In the genomic region with DNA sequence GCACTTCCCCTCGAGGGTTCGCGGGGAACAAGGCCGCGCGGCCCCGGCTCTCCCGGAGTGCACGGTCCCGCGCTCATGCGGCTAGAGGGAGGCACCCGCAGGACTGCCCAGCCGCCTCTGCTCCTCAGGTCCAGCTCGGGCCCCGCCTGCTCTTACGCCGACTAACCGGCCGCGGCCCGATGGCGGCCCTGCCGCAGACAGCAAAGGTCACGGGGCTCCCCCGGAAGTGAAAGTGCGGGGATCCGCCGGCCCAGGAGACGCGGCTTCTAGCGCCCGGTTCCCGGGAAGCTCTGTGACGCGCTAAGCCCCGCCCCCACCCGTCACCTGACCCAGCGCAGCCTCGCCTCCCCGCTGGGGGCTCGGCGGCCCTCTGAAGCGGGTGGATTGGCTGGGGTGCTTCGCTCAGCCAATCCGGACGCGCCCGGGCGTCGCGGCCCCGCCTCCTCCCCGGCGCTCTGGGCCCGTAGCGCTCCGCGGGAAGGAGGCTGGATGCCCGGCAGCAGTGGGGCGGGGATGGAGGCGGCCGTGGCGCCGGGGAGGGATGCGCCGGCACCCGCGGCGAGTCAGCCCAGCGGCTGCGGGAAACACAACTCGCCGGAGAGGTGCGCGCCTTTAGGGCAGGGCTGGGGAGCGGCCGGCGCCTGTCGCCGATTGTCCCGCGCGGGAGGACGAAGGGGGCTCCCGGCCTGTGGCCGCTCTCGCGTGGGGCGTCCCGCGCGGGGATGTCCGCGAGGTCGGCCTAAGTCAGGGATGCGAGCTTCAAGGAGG, we compare ENCODE assay signal across 1 cellular context.
A peak's percentile ranks its signal among the peaks of the same experiment; 100 is the strongest.
TF ChIP-seq lines count a peak whose summit lies in the region.

A gene with protein sequence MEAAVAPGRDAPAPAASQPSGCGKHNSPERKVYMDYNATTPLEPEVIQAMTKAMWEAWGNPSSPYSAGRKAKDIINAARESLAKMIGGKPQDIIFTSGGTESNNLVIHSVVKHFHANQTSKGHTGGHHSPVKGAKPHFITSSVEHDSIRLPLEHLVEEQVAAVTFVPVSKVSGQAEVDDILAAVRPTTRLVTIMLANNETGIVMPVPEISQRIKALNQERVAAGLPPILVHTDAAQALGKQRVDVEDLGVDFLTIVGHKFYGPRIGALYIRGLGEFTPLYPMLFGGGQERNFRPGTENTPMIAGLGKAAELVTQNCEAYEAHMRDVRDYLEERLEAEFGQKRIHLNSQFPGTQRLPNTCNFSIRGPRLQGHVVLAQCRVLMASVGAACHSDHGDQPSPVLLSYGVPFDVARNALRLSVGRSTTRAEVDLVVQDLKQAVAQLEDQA (plus strand): TSS at position 460 of the 768 bp plus-strand sequence. CDS start 54 bp downstream, at position 514.

TF ChIP-seq in HepG2, 621 proteins besides CTCF, POLR2A, EP300 and RAD21 (continued from another document and continues in another):
- TF ChIP-seq, protein P1, sequence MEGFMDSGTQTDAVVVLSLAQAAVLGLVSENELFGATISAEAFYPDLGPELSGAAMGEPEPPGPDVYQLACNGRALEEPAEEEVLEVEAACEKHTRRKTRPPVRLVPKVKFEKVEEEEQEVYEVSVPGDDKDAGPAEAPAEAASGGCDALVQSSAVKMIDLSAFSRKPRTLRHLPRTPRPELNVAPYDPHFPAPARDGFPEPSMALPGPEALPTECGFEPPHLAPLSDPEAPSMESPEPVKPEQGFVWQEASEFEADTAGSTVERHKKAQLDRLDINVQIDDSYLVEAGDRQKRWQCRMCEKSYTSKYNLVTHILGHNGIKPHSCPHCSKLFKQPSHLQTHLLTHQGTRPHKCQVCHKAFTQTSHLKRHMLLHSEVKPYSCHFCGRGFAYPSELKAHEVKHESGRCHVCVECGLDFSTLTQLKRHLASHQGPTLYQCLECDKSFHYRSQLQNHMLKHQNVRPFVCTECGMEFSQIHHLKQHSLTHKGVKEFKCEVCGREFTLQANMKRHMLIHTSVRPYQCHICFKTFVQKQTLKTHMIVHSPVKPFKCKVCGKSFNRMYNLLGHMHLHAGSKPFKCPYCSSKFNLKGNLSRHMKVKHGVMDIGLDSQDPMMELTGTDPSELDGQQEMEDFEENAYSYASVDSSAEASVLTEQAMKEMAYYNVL (CRISPR knock-in tag; IDR thresholded peaks at IDR 0.05; ENCODE audit: borderline replicate concordance): peak; percentile 95
- TF ChIP-seq ZIK1 (CRISPR knock-in tag; IDR thresholded peaks at IDR 0.05; ENCODE audit: borderline replicate concordance, low read depth) (peak; percentile 62; the same call in 1 of the 2 replicates), SRSF1 (optimal IDR thresholded peaks at IDR 0.05; ENCODE audit: low read depth, low read length) (peak; percentile 45), ZNF563 (CRISPR knock-in tag; IDR thresholded peaks at IDR 0.05) (peak; percentile 96), ZMYM2 (CRISPR knock-in tag; IDR thresholded peaks at IDR 0.05) (peak; percentile 28; the same call in 1 of the 2 replicates), CHCHD3 (CRISPR knock-in tag; IDR thresholded peaks at IDR 0.05) (peak; percentile 82; the same call in 1 of the 2 replicates), ZFP62 (CRISPR knock-in tag; IDR thresholded peaks at IDR 0.05) (0 out of 2 replicates have a peak, but pooled peaks have one; percentile 82), GATA4 (IDR thresholded peaks at IDR 0.05; ENCODE audit: borderline replicate concordance, low read depth) (no peak), FOXA1 (IDR thresholded peaks at IDR 0.05) (no peak), FOXA1 (CRISPR knock-in tag; IDR thresholded peaks at IDR 0.05) (0 out of 2 replicates have a peak, but pooled peaks have one; percentile 12), REPIN1 (CRISPR knock-in tag; IDR thresholded peaks at IDR 0.05; ENCODE audit: borderline replicate concordance, low read depth) (peak; percentile 85; the same call in 1 of the 2 replicates), MAFK (conservative IDR thresholded peaks at IDR 0.05 in 1 of 2, IDR thresholded peaks at IDR 0.05 in 1 of 2; ENCODE audit: low read length in 2 of 2) (no peak), HDAC6 (IDR thresholded peaks at IDR 0.05; ENCODE audit: low read depth, low read length) (no peak), ZNF746 (CRISPR knock-in tag; IDR thresholded peaks at IDR 0.05) (0 out of 2 replicates have a peak, but pooled peaks have one; percentile 14), GZF1 (CRISPR knock-in tag; IDR thresholded peaks at IDR 0.05) (peak; percentile 87; the same call in 1 of the 2 replicates), YEATS4 (CRISPR knock-in tag; IDR thresholded peaks at IDR 0.05; ENCODE audit: borderline replicate concordance) (peak; percentile 88), HHEX (CRISPR knock-in tag; IDR thresholded peaks at IDR 0.05) (no peak), ZNF724P (CRISPR knock-in tag; IDR thresholded peaks at IDR 0.05; ENCODE audit: borderline replicate concordance) (peak; percentile 27; the same call in 1 of the 2 replicates), ZNF562 (CRISPR knock-in tag; IDR thresholded peaks at IDR 0.05; ENCODE audit: borderline replicate concordance) (no peak), LCORL (IDR thresholded peaks at IDR 0.05) (peak; percentile 39; the same call in 1 of the 2 replicates), LCORL (CRISPR knock-in tag; IDR thresholded peaks at IDR 0.05) (peak; percentile 61), SMAD9 (CRISPR knock-in tag; IDR thresholded peaks at IDR 0.05) (peak; percentile 46; the same call in 1 of the 2 replicates), ZNF605 (CRISPR knock-in tag; IDR thresholded peaks at IDR 0.05) (peak; percentile 90), ZNF546 (CRISPR knock-in tag; conservative IDR thresholded peaks at IDR 0.05) (peak; percentile 43; the same call in 1 of the 2 replicates), ZBTB7A (CRISPR knock-in tag; IDR thresholded peaks at IDR 0.05) (no peak), NR3C1 (CRISPR knock-in tag; IDR thresholded peaks at IDR 0.05) (no peak)
- TF ChIP-seq, protein P2, sequence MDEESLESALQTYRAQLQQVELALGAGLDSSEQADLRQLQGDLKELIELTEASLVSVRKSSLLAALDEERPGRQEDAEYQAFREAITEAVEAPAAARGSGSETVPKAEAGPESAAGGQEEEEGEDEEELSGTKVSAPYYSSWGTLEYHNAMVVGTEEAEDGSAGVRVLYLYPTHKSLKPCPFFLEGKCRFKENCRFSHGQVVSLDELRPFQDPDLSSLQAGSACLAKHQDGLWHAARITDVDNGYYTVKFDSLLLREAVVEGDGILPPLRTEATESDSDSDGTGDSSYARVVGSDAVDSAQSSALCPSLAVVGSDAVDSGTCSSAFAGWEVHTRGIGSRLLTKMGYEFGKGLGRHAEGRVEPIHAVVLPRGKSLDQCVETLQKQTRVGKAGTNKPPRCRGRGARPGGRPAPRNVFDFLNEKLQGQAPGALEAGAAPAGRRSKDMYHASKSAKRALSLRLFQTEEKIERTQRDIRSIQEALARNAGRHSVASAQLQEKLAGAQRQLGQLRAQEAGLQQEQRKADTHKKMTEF (CRISPR knock-in tag; IDR thresholded peaks at IDR 0.05): peak; percentile 91
- TF ChIP-seq, protein P3, sequence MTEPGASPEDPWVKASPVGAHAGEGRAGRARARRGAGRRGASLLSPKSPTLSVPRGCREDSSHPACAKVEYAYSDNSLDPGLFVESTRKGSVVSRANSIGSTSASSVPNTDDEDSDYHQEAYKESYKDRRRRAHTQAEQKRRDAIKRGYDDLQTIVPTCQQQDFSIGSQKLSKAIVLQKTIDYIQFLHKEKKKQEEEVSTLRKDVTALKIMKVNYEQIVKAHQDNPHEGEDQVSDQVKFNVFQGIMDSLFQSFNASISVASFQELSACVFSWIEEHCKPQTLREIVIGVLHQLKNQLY (CRISPR knock-in tag; IDR thresholded peaks at IDR 0.05): no peak
- TF ChIP-seq, protein P4, sequence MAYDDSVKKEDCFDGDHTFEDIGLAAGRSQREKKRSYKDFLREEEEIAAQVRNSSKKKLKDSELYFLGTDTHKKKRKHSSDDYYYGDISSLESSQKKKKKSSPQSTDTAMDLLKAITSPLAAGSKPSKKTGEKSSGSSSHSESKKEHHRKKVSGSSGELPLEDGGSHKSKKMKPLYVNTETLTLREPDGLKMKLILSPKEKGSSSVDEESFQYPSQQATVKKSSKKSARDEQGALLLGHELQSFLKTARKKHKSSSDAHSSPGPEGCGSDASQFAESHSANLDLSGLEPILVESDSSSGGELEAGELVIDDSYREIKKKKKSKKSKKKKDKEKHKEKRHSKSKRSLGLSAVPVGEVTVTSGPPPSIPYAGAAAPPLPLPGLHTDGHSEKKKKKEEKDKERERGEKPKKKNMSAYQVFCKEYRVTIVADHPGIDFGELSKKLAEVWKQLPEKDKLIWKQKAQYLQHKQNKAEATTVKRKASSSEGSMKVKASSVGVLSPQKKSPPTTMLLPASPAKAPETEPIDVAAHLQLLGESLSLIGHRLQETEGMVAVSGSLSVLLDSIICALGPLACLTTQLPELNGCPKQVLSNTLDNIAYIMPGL (CRISPR knock-in tag; IDR thresholded peaks at IDR 0.05; ENCODE audit: borderline replicate concordance in 1 of 2, low read depth in 1 of 2): peak; percentile 91 to 92; a peak in 3 of 4 replicates
- TF ChIP-seq, protein P5, sequence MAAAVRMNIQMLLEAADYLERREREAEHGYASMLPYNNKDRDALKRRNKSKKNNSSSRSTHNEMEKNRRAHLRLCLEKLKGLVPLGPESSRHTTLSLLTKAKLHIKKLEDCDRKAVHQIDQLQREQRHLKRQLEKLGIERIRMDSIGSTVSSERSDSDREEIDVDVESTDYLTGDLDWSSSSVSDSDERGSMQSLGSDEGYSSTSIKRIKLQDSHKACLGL (CRISPR knock-in tag; IDR thresholded peaks at IDR 0.05): peak; percentile 88
- TF ChIP-seq, protein P6, sequence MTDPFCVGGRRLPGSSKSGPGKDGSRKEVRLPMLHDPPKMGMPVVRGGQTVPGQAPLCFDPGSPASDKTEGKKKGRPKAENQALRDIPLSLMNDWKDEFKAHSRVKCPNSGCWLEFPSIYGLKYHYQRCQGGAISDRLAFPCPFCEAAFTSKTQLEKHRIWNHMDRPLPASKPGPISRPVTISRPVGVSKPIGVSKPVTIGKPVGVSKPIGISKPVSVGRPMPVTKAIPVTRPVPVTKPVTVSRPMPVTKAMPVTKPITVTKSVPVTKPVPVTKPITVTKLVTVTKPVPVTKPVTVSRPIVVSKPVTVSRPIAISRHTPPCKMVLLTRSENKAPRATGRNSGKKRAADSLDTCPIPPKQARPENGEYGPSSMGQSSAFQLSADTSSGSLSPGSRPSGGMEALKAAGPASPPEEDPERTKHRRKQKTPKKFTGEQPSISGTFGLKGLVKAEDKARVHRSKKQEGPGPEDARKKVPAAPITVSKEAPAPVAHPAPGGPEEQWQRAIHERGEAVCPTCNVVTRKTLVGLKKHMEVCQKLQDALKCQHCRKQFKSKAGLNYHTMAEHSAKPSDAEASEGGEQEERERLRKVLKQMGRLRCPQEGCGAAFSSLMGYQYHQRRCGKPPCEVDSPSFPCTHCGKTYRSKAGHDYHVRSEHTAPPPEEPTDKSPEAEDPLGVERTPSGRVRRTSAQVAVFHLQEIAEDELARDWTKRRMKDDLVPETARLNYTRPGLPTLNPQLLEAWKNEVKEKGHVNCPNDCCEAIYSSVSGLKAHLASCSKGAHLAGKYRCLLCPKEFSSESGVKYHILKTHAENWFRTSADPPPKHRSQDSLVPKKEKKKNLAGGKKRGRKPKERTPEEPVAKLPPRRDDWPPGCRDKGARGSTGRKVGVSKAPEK (CRISPR knock-in tag; IDR thresholded peaks at IDR 0.05; ENCODE audit: borderline replicate concordance): 0 out of 2 replicates have a peak, but pooled peaks have one; percentile 20
- TF ChIP-seq, protein P7, sequence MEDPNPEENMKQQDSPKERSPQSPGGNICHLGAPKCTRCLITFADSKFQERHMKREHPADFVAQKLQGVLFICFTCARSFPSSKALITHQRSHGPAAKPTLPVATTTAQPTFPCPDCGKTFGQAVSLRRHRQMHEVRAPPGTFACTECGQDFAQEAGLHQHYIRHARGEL (CRISPR knock-in tag; IDR thresholded peaks at IDR 0.05): 0 out of 2 replicates have a peak, but pooled peaks have one; percentile 74
- TF ChIP-seq, protein P8, sequence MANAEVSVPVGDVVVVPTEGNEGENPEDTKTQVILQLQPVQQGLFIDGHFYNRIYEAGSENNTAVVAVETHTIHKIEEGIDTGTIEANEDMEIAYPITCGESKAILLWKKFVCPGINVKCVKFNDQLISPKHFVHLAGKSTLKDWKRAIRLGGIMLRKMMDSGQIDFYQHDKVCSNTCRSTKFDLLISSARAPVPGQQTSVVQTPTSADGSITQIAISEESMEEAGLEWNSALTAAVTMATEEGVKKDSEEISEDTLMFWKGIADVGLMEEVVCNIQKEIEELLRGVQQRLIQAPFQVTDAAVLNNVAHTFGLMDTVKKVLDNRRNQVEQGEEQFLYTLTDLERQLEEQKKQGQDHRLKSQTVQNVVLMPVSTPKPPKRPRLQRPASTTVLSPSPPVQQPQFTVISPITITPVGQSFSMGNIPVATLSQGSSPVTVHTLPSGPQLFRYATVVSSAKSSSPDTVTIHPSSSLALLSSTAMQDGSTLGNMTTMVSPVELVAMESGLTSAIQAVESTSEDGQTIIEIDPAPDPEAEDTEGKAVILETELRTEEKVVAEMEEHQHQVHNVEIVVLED (CRISPR knock-in tag; IDR thresholded peaks at IDR 0.05; ENCODE audit: borderline replicate concordance): peak; percentile 90
- TF ChIP-seq, protein P9, sequence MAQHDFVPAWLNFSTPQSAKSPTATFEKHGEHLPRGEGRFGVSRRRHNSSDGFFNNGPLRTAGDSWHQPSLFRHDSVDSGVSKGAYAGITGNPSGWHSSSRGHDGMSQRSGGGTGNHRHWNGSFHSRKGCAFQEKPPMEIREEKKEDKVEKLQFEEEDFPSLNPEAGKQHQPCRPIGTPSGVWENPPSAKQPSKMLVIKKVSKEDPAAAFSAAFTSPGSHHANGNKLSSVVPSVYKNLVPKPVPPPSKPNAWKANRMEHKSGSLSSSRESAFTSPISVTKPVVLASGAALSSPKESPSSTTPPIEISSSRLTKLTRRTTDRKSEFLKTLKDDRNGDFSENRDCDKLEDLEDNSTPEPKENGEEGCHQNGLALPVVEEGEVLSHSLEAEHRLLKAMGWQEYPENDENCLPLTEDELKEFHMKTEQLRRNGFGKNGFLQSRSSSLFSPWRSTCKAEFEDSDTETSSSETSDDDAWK (CRISPR knock-in tag; IDR thresholded peaks at IDR 0.05): no peak
- TF ChIP-seq, protein P10, sequence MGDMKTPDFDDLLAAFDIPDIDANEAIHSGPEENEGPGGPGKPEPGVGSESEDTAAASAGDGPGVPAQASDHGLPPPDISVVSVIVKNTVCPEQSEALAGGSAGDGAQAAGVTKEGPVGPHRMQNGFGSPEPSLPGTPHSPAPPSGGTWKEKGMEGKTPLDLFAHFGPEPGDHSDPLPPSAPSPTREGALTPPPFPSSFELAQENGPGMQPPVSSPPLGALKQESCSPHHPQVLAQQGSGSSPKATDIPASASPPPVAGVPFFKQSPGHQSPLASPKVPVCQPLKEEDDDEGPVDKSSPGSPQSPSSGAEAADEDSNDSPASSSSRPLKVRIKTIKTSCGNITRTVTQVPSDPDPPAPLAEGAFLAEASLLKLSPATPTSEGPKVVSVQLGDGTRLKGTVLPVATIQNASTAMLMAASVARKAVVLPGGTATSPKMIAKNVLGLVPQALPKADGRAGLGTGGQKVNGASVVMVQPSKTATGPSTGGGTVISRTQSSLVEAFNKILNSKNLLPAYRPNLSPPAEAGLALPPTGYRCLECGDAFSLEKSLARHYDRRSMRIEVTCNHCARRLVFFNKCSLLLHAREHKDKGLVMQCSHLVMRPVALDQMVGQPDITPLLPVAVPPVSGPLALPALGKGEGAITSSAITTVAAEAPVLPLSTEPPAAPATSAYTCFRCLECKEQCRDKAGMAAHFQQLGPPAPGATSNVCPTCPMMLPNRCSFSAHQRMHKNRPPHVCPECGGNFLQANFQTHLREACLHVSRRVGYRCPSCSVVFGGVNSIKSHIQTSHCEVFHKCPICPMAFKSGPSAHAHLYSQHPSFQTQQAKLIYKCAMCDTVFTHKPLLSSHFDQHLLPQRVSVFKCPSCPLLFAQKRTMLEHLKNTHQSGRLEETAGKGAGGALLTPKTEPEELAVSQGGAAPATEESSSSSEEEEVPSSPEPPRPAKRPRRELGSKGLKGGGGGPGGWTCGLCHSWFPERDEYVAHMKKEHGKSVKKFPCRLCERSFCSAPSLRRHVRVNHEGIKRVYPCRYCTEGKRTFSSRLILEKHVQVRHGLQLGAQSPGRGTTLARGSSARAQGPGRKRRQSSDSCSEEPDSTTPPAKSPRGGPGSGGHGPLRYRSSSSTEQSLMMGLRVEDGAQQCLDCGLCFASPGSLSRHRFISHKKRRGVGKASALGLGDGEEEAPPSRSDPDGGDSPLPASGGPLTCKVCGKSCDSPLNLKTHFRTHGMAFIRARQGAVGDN (CRISPR knock-in tag; IDR thresholded peaks at IDR 0.05): peak; percentile 97
